1 cellular context compared by ENCODE assay signal in the genomic region with DNA sequence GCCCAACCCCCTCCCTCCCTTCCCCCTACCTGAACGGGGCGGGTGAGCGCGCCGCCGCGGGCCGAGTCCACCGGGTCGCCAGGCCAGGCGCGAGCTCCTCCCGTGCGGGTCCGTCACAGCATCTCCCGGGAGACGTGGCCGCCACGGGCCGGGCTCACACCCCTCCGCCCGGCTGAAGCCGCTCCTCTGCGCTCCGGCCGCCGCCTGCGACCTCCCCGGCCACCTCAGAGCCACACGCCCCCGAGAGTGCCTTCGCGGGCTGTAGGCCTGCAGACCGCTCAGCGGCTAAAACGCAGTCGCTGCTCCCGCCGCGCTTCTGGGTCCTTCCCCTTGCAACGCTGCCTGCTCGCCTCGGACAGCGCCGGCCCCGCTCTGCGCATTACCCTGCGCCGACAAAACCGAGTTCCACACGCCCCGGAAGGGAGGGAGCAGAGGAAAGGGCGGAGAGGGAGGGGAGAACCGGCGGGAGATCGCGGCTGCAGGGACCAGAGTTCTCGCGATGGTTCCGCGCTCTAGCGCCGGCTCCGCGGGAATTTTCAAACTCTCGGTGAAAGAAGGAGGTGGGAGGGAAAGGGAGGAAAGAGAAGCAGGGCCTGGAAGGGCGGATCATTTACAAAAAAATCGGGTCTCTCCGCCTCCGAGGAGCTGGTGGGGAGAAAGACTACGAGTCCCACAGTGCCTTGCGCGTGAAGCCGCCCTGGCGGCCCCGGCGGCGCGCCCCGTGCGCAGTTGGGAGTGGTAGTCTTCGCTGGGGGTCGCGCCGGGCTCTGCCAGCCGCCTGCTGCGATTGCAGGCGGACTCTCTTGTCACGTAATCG.
TF ChIP-seq lines count a peak whose summit lies in the region.

A gene with protein sequence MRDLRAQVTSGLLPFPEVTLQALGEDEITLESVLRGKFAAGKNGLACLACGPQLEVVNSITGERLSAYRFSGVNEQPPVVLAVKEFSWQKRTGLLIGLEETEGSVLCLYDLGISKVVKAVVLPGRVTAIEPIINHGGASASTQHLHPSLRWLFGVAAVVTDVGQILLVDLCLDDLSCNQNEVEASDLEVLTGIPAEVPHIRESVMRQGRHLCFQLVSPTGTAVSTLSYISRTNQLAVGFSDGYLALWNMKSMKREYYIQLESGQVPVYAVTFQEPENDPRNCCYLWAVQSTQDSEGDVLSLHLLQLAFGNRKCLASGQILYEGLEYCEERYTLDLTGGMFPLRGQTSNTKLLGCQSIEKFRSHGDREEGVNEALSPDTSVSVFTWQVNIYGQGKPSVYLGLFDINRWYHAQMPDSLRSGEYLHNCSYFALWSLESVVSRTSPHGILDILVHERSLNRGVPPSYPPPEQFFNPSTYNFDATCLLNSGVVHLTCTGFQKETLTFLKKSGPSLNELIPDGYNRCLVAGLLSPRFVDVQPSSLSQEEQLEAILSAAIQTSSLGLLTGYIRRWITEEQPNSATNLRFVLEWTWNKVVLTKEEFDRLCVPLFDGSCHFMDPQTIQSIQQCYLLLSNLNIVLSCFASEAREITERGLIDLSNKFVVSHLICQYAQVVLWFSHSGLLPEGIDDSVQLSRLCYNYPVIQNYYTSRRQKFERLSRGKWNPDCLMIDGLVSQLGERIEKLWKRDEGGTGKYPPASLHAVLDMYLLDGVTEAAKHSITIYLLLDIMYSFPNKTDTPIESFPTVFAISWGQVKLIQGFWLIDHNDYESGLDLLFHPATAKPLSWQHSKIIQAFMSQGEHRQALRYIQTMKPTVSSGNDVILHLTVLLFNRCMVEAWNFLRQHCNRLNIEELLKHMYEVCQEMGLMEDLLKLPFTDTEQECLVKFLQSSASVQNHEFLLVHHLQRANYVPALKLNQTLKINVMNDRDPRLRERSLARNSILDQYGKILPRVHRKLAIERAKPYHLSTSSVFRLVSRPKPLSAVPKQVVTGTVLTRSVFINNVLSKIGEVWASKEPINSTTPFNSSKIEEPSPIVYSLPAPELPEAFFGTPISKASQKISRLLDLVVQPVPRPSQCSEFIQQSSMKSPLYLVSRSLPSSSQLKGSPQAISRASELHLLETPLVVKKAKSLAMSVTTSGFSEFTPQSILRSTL (N-terminal part only) (minus strand): TSS at position 400 of the 817 bp plus-strand sequence. CDS start 13,578 bp downstream, outside the sequence.

TF ChIP-seq in HepG2, 621 proteins besides CTCF, POLR2A, EP300 and RAD21 (continued from another document and continues in another):
- TF ChIP-seq ZBTB44 (CRISPR knock-in tag; IDR thresholded peaks at IDR 0.05) (no peak), ZNF354B (CRISPR knock-in tag; IDR thresholded peaks at IDR 0.05) (no peak), SIX1 (CRISPR knock-in tag; IDR thresholded peaks at IDR 0.05; ENCODE audit: borderline replicate concordance) (no peak), PBX2 (CRISPR knock-in tag; IDR thresholded peaks at IDR 0.05) (no peak), TCF12 (IDR thresholded peaks at IDR 0.05) (no peak), TCF12 (CRISPR knock-in tag; IDR thresholded peaks at IDR 0.05) (peak; percentile 65), ZNF841 (CRISPR knock-in tag; IDR thresholded peaks at IDR 0.05; ENCODE audit: borderline replicate concordance) (peak; percentile 56; the same call in 1 of the 2 replicates), ZBTB38 (CRISPR knock-in tag; IDR thresholded peaks at IDR 0.05) (peak; percentile 75), ZSCAN31 (CRISPR knock-in tag; IDR thresholded peaks at IDR 0.05; ENCODE audit: low read depth) (peak; percentile 95), ZNF816 (CRISPR knock-in tag; IDR thresholded peaks at IDR 0.05; ENCODE audit: borderline replicate concordance) (peak; percentile 92; the same call in 1 of the 2 replicates), ZNF703 (CRISPR knock-in tag; IDR thresholded peaks at IDR 0.05; ENCODE audit: borderline replicate concordance) (no peak; the same call in 1 of the 2 replicates), ZNF460 (CRISPR knock-in tag; IDR thresholded peaks at IDR 0.05; ENCODE audit: borderline replicate concordance) (peak; percentile 29; the same call in 1 of the 2 replicates), STAT5B (CRISPR knock-in tag; IDR thresholded peaks at IDR 0.05) (no peak), GATAD1 (CRISPR knock-in tag; IDR thresholded peaks at IDR 0.05) (peak; percentile 83), U2AF1 (optimal IDR thresholded peaks at IDR 0.05; ENCODE audit: low read depth, low read length) (peak; percentile 83), RFX5 (IDR thresholded peaks at IDR 0.05; ENCODE audit: low read depth, low read length) (no peak), THAP7 (CRISPR knock-in tag; IDR thresholded peaks at IDR 0.05) (no peak), TOE1 (CRISPR knock-in tag; IDR thresholded peaks at IDR 0.05) (no peak), ZNF101 (CRISPR knock-in tag; IDR thresholded peaks at IDR 0.05; ENCODE audit: borderline replicate concordance, low read depth) (no peak), PAF1 (CRISPR knock-in tag; IDR thresholded peaks at IDR 0.05) (no peak)
- TF ChIP-seq, protein P1, sequence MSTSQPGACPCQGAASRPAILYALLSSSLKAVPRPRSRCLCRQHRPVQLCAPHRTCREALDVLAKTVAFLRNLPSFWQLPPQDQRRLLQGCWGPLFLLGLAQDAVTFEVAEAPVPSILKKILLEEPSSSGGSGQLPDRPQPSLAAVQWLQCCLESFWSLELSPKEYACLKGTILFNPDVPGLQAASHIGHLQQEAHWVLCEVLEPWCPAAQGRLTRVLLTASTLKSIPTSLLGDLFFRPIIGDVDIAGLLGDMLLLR (CRISPR knock-in tag; IDR thresholded peaks at IDR 0.05) = no peak
- TF ChIP-seq, protein P2, sequence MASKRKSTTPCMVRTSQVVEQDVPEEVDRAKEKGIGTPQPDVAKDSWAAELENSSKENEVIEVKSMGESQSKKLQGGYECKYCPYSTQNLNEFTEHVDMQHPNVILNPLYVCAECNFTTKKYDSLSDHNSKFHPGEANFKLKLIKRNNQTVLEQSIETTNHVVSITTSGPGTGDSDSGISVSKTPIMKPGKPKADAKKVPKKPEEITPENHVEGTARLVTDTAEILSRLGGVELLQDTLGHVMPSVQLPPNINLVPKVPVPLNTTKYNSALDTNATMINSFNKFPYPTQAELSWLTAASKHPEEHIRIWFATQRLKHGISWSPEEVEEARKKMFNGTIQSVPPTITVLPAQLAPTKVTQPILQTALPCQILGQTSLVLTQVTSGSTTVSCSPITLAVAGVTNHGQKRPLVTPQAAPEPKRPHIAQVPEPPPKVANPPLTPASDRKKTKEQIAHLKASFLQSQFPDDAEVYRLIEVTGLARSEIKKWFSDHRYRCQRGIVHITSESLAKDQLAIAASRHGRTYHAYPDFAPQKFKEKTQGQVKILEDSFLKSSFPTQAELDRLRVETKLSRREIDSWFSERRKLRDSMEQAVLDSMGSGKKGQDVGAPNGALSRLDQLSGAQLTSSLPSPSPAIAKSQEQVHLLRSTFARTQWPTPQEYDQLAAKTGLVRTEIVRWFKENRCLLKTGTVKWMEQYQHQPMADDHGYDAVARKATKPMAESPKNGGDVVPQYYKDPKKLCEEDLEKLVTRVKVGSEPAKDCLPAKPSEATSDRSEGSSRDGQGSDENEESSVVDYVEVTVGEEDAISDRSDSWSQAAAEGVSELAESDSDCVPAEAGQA (IDR thresholded peaks at IDR 0.05; ENCODE audit: low read depth) = 0 out of 2 replicates have a peak, but pooled peaks have one; percentile 20
- TF ChIP-seq, protein P2 (CRISPR knock-in tag; IDR thresholded peaks at IDR 0.05; ENCODE audit: borderline replicate concordance) = 0 out of 2 replicates have a peak, but pooled peaks have one; percentile 72
- TF ChIP-seq, protein P3, sequence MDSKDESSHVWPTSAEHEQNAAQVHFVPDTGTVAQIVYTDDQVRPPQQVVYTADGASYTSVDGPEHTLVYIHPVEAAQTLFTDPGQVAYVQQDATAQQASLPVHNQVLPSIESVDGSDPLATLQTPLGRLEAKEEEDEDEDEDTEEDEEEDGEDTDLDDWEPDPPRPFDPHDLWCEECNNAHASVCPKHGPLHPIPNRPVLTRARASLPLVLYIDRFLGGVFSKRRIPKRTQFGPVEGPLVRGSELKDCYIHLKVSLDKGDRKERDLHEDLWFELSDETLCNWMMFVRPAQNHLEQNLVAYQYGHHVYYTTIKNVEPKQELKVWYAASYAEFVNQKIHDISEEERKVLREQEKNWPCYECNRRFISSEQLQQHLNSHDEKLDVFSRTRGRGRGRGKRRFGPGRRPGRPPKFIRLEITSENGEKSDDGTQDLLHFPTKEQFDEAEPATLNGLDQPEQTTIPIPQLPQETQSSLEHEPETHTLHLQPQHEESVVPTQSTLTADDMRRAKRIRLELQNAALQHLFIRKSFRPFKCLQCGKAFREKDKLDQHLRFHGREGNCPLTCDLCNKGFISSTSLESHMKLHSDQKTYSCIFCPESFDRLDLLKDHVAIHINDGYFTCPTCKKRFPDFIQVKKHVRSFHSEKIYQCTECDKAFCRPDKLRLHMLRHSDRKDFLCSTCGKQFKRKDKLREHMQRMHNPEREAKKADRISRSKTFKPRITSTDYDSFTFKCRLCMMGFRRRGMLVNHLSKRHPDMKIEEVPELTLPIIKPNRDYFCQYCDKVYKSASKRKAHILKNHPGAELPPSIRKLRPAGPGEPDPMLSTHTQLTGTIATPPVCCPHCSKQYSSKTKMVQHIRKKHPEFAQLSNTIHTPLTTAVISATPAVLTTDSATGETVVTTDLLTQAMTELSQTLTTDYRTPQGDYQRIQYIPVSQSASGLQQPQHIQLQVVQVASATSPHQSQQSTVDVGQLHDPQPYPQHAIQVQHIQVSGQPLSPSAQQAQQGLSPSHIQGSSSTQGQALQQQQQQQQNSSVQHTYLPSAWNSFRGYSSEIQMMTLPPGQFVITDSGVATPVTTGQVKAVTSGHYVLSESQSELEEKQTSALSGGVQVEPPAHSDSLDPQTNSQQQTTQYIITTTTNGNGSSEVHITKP (CRISPR knock-in tag; IDR thresholded peaks at IDR 0.05; ENCODE audit: low read depth) = peak; percentile 74; the same call in 1 of the 2 replicates
- TF ChIP-seq, protein P4, sequence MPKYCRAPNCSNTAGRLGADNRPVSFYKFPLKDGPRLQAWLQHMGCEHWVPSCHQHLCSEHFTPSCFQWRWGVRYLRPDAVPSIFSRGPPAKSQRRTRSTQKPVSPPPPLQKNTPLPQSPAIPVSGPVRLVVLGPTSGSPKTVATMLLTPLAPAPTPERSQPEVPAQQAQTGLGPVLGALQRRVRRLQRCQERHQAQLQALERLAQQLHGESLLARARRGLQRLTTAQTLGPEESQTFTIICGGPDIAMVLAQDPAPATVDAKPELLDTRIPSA (CRISPR knock-in tag; IDR thresholded peaks at IDR 0.05; ENCODE audit: borderline replicate concordance) = no peak; the same call in 1 of the 2 replicates
- TF ChIP-seq, protein P5, sequence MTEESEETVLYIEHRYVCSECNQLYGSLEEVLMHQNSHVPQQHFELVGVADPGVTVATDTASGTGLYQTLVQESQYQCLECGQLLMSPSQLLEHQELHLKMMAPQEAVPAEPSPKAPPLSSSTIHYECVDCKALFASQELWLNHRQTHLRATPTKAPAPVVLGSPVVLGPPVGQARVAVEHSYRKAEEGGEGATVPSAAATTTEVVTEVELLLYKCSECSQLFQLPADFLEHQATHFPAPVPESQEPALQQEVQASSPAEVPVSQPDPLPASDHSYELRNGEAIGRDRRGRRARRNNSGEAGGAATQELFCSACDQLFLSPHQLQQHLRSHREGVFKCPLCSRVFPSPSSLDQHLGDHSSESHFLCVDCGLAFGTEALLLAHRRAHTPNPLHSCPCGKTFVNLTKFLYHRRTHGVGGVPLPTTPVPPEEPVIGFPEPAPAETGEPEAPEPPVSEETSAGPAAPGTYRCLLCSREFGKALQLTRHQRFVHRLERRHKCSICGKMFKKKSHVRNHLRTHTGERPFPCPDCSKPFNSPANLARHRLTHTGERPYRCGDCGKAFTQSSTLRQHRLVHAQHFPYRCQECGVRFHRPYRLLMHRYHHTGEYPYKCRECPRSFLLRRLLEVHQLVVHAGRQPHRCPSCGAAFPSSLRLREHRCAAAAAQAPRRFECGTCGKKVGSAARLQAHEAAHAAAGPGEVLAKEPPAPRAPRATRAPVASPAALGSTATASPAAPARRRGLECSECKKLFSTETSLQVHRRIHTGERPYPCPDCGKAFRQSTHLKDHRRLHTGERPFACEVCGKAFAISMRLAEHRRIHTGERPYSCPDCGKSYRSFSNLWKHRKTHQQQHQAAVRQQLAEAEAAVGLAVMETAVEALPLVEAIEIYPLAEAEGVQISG (CRISPR knock-in tag; IDR thresholded peaks at IDR 0.05) = peak; percentile 81
